In the genomic region with DNA sequence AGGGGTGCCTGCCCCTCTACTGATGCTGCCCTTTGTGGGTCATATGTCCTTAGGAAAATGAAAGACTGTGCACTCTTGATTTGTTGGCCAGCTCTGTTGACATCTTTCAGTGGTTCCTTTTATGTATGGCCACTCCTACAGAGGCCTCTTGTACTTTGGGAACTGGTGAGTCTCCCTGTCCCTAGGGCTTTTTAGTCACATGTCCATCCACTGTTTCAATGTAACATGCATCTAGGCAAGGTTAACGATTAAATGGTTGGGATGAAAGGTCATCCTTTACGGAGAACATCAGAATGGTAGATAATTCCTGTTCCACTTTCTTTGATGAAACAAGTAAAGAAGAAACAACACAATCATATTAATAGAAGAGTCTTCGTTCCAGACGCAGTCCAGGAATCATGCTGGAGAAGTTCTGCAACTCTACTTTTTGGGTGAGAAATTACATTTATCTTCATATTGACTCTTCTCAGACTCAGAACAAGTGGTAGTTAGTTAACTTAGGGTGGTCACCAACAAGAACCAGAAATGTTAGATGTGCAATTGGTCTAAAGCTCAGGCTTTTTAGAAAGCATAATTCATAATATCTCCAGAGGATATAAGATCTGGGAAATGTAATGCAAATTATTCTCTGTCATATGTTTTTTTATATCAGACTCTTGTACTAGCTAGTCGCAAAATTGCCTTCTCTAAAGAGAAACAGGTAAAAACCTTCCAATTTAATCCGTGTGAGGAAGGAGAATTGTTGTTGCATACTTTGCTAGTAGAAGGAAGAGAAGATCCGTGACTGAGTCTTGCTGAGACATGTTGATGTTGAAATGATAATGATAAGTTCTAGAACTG, we compare ENCODE assay signal across 1 cellular context.
TF ChIP-seq lines count a peak whose summit lies in the region.

A gene (plus strand): TSS at position 194 of the 840 bp plus-strand sequence. CDS start 205 bp downstream, at position 399.

TF ChIP-seq in HepG2, 621 proteins besides CTCF, POLR2A, EP300 and RAD21 (continued from another document and continues in another):
- TF ChIP-seq DR1 (CRISPR knock-in tag; IDR thresholded peaks at IDR 0.05), result peak; percentile 20; the same call in 1 of the 2 replicates
- no peak for TF ChIP-seq CBX1 (IDR thresholded peaks at IDR 0.05; ENCODE audit: low read depth)
- no peak for TF ChIP-seq HOXD1 (CRISPR knock-in tag; IDR thresholded peaks at IDR 0.05)
- no peak for TF ChIP-seq ZNF569 (CRISPR knock-in tag; IDR thresholded peaks at IDR 0.05; ENCODE audit: borderline replicate concordance)
- TF ChIP-seq, protein P1, sequence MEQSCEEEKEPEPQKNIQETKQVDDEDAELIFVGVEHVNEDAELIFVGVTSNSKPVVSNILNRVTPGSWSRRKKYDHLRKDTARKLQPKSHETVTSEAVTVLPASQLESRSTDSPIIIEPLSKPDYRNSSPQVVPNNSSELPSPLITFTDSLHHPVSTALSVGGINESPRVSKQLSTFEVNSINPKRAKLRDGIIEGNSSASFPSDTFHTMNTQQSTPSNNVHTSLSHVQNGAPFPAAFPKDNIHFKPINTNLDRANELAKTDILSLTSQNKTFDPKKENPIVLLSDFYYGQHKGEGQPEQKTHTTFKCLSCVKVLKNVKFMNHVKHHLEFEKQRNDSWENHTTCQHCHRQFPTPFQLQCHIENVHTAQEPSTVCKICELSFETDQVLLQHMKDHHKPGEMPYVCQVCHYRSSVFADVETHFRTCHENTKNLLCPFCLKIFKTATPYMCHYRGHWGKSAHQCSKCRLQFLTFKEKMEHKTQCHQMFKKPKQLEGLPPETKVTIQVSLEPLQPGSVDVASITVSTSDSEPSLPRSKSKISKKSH (CRISPR knock-in tag; IDR thresholded peaks at IDR 0.05; ENCODE audit: borderline replicate concordance), result no peak
- TF ChIP-seq ESRRA (CRISPR knock-in tag; IDR thresholded peaks at IDR 0.05; ENCODE audit: low read depth), result no peak
- TF ChIP-seq, protein P2, sequence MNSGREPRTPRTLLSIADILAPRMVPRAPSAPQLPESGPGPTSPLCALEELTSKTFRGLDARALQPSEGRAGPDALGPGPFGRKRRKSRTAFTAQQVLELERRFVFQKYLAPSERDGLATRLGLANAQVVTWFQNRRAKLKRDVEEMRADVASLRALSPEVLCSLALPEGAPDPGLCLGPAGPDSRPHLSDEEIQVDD (CRISPR knock-in tag; IDR thresholded peaks at IDR 0.05; ENCODE audit: borderline replicate concordance), result no peak
- TF ChIP-seq, protein P3, sequence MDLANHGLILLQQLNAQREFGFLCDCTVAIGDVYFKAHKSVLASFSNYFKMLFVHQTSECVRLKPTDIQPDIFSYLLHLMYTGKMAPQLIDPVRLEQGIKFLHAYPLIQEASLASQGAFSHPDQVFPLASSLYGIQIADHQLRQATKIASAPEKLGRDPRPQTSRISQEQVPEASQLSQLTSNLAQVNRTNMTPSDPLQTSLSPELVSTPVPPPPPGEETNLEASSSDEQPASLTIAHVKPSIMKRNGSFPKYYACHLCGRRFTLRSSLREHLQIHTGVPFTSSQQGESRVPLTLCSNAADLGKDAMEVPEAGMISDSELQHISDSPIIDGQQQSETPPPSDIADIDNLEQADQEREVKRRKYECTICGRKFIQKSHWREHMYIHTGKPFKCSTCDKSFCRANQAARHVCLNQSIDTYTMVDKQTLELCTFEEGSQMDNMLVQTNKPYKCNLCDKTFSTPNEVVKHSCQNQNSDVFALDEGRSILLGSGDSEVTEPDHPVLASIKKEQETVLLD (CRISPR knock-in tag; IDR thresholded peaks at IDR 0.05; ENCODE audit: low read depth), result no peak
- TF ChIP-seq ASH2L (IDR thresholded peaks at IDR 0.05; ENCODE audit: insufficient read length, low read depth, low read length), result peak; percentile 57
- TF ChIP-seq ZNF788 (CRISPR knock-in tag; IDR thresholded peaks at IDR 0.05; ENCODE audit: borderline replicate concordance), result no peak
- TF ChIP-seq RBM39 (IDR thresholded peaks at IDR 0.05; ENCODE audit: low read depth, low read length, poor library complexity, severe bottlenecking), result no peak
- TF ChIP-seq ZNF446 (CRISPR knock-in tag; IDR thresholded peaks at IDR 0.05), result no peak
- peak; percentile 54 for TF ChIP-seq CEBPG (CRISPR knock-in tag; IDR thresholded peaks at IDR 0.05)
- TF ChIP-seq NR3C1 (CRISPR knock-in tag; IDR thresholded peaks at IDR 0.05), result no peak
- no peak for TF ChIP-seq CREB1 (IDR thresholded peaks at IDR 0.05)
- peak; percentile 78 for TF ChIP-seq CREB1 (CRISPR knock-in tag; IDR thresholded peaks at IDR 0.05)
- TF ChIP-seq, protein P4, sequence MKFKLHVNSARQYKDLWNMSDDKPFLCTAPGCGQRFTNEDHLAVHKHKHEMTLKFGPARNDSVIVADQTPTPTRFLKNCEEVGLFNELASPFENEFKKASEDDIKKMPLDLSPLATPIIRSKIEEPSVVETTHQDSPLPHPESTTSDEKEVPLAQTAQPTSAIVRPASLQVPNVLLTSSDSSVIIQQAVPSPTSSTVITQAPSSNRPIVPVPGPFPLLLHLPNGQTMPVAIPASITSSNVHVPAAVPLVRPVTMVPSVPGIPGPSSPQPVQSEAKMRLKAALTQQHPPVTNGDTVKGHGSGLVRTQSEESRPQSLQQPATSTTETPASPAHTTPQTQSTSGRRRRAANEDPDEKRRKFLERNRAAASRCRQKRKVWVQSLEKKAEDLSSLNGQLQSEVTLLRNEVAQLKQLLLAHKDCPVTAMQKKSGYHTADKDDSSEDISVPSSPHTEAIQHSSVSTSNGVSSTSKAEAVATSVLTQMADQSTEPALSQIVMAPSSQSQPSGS (CRISPR knock-in tag; IDR thresholded peaks at IDR 0.05), result peak; percentile 73; the same call in 1 of the 2 replicates
- no peak for TF ChIP-seq ZZZ3 (CRISPR knock-in tag; IDR thresholded peaks at IDR 0.05; ENCODE audit: borderline replicate concordance)
- TF ChIP-seq TSC22D2 (CRISPR knock-in tag; IDR thresholded peaks at IDR 0.05; ENCODE audit: borderline replicate concordance), result no peak
- TF ChIP-seq, protein P5, sequence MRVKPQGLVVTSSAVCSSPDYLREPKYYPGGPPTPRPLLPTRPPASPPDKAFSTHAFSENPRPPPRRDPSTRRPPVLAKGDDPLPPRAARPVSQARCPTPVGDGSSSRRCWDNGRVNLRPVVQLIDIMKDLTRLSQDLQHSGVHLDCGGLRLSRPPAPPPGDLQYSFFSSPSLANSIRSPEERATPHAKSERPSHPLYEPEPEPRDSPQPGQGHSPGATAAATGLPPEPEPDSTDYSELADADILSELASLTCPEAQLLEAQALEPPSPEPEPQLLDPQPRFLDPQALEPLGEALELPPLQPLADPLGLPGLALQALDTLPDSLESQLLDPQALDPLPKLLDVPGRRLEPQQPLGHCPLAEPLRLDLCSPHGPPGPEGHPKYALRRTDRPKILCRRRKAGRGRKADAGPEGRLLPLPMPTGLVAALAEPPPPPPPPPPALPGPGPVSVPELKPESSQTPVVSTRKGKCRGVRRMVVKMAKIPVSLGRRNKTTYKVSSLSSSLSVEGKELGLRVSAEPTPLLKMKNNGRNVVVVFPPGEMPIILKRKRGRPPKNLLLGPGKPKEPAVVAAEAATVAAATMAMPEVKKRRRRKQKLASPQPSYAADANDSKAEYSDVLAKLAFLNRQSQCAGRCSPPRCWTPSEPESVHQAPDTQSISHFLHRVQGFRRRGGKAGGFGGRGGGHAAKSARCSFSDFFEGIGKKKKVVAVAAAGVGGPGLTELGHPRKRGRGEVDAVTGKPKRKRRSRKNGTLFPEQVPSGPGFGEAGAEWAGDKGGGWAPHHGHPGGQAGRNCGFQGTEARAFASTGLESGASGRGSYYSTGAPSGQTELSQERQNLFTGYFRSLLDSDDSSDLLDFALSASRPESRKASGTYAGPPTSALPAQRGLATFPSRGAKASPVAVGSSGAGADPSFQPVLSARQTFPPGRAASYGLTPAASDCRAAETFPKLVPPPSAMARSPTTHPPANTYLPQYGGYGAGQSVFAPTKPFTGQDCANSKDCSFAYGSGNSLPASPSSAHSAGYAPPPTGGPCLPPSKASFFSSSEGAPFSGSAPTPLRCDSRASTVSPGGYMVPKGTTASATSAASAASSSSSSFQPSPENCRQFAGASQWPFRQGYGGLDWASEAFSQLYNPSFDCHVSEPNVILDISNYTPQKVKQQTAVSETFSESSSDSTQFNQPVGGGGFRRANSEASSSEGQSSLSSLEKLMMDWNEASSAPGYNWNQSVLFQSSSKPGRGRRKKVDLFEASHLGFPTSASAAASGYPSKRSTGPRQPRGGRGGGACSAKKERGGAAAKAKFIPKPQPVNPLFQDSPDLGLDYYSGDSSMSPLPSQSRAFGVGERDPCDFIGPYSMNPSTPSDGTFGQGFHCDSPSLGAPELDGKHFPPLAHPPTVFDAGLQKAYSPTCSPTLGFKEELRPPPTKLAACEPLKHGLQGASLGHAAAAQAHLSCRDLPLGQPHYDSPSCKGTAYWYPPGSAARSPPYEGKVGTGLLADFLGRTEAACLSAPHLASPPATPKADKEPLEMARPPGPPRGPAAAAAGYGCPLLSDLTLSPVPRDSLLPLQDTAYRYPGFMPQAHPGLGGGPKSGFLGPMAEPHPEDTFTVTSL (CRISPR knock-in tag; IDR thresholded peaks at IDR 0.05; ENCODE audit: borderline replicate concordance), result no peak; the same call in 1 of the 2 replicates
- peak; percentile 75; the same call in 1 of the 2 replicates for TF ChIP-seq DPF2 (CRISPR knock-in tag; IDR thresholded peaks at IDR 0.05; ENCODE audit: borderline replicate concordance, low read depth)
- no peak for TF ChIP-seq ZNF530 (CRISPR knock-in tag; IDR thresholded peaks at IDR 0.05; ENCODE audit: low read depth)
- TF ChIP-seq, protein P6, sequence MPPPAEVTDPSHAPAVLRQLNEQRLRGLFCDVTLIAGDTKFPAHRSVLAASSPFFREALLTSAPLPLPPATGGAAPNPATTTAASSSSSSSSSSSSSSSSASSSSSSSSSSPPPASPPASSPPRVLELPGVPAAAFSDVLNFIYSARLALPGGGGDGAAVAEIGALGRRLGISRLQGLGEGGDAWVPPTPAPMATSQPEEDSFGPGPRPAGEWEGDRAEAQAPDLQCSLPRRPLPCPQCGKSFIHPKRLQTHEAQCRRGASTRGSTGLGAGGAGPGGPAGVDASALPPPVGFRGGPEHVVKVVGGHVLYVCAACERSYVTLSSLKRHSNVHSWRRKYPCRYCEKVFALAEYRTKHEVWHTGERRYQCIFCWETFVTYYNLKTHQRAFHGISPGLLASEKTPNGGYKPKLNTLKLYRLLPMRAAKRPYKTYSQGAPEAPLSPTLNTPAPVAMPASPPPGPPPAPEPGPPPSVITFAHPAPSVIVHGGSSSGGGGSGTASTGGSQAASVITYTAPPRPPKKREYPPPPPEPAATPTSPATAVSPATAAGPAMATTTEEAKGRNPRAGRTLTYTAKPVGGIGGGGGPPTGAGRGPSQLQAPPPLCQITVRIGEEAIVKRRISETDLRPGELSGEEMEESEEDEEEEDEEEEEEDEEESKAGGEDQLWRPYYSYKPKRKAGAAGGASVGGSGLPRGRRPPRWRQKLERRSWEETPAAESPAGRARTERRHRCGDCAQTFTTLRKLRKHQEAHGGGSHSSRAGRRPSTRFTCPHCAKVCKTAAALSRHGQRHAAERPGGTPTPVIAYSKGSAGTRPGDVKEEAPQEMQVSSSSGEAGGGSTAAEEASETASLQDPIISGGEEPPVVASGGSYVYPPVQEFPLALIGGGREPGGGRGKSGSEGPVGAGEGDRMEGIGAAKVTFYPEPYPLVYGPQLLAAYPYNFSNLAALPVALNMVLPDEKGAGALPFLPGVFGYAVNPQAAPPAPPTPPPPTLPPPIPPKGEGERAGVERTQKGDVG (CRISPR knock-in tag; IDR thresholded peaks at IDR 0.05; ENCODE audit: borderline replicate concordance), result no peak
- TF ChIP-seq, protein P7, sequence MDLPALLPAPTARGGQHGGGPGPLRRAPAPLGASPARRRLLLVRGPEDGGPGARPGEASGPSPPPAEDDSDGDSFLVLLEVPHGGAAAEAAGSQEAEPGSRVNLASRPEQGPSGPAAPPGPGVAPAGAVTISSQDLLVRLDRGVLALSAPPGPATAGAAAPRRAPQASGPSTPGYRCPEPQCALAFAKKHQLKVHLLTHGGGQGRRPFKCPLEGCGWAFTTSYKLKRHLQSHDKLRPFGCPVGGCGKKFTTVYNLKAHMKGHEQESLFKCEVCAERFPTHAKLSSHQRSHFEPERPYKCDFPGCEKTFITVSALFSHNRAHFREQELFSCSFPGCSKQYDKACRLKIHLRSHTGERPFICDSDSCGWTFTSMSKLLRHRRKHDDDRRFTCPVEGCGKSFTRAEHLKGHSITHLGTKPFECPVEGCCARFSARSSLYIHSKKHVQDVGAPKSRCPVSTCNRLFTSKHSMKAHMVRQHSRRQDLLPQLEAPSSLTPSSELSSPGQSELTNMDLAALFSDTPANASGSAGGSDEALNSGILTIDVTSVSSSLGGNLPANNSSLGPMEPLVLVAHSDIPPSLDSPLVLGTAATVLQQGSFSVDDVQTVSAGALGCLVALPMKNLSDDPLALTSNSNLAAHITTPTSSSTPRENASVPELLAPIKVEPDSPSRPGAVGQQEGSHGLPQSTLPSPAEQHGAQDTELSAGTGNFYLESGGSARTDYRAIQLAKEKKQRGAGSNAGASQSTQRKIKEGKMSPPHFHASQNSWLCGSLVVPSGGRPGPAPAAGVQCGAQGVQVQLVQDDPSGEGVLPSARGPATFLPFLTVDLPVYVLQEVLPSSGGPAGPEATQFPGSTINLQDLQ (CRISPR knock-in tag; IDR thresholded peaks at IDR 0.05), result no peak
- no peak for TF ChIP-seq ZNF382 (CRISPR knock-in tag; IDR thresholded peaks at IDR 0.05; ENCODE audit: borderline replicate concordance)
- peak; percentile 73 for TF ChIP-seq BCL6 (CRISPR knock-in tag; IDR thresholded peaks at IDR 0.05)
- TF ChIP-seq, protein P8, sequence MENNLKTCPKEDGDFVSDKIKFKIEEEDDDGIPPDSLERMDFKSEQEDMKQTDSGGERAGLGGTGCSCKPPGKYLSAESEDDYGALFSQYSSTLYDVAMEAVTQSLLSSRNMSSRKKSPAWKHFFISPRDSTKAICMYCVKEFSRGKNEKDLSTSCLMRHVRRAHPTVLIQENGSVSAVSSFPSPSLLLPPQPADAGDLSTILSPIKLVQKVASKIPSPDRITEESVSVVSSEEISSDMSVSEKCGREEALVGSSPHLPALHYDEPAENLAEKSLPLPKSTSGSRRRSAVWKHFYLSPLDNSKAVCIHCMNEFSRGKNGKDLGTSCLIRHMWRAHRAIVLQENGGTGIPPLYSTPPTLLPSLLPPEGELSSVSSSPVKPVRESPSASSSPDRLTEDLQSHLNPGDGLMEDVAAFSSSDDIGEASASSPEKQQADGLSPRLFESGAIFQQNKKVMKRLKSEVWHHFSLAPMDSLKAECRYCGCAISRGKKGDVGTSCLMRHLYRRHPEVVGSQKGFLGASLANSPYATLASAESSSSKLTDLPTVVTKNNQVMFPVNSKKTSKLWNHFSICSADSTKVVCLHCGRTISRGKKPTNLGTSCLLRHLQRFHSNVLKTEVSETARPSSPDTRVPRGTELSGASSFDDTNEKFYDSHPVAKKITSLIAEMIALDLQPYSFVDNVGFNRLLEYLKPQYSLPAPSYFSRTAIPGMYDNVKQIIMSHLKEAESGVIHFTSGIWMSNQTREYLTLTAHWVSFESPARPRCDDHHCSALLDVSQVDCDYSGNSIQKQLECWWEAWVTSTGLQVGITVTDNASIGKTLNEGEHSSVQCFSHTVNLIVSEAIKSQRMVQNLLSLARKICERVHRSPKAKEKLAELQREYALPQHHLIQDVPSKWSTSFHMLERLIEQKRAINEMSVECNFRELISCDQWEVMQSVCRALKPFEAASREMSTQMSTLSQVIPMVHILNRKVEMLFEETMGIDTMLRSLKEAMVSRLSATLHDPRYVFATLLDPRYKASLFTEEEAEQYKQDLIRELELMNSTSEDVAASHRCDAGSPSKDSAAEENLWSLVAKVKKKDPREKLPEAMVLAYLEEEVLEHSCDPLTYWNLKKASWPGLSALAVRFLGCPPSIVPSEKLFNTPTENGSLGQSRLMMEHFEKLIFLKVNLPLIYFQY (CRISPR knock-in tag; IDR thresholded peaks at IDR 0.05; ENCODE audit: borderline replicate concordance), result no peak
- no peak for TF ChIP-seq ZNF570 (CRISPR knock-in tag; IDR thresholded peaks at IDR 0.05; ENCODE audit: borderline replicate concordance)
- no peak for TF ChIP-seq ATF7-NPFF (CRISPR knock-in tag; IDR thresholded peaks at IDR 0.05; ENCODE audit: low read depth)
